ENCODE assay signal across 18 cellular contexts in genomic region chr2:28119631-28120030, GRCh38.
"Had no signal": no experiment of that assay in that cellular context is flagged by ENCODE, and none has a peak within 500 bp of the region (broad histone marks: within the 10 kb centered on the region; RNA-seq: fewer than 3 reads in every experiment).

No MANE protein-coding gene starts in this region.

- H3K9me3 ChIP-seq: esophagus muscularis mucosa, heart right ventricle, left lung, lower lobe of right lung, mucosa of descending colon had no signal

- H3K4me1 Mint-ChIP-seq: mesothelial cell of epicardium had no signal

- H3K36me3 ChIP-seq: esophagus muscularis mucosa, heart right ventricle, left lung, lower lobe of right lung had no signal

- DNase-seq: cerebellar nuclear complex; dermis blood vessel endothelial cell; dorsolateral prefrontal cortex; effector CD4-positive, alpha-beta T cell; effector memory CD4-positive, alpha-beta T cell; foreskin keratinocyte; glutamatergic neuron; head of caudate nucleus; heart right ventricle; hippocampal formation; left cardiac atrium; left lung; lower lobe of right lung; mesenchymal stem cell; mucosa of descending colon had no signal

- H3K4me1 ChIP-seq: foreskin keratinocyte, lower lobe of right lung had no signal

- H3K27ac ChIP-seq: coronary artery, dorsolateral prefrontal cortex, esophagus muscularis mucosa, foreskin keratinocyte, heart right ventricle, left lung, lower lobe of right lung had no signal

- H3K4me3 Mint-ChIP-seq: mesothelial cell of epicardium had no signal

- H3K27ac Mint-ChIP-seq: mesothelial cell of epicardium had no signal

- H3K27me3 ChIP-seq: dorsolateral prefrontal cortex, esophagus muscularis mucosa, foreskin keratinocyte, heart right ventricle, left lung had no signal

- ATAC-seq: foreskin keratinocyte, heart right ventricle, left cardiac atrium, left lung, lower lobe of right lung, mucosa of descending colon had no signal

- H3K4me3 ChIP-seq: coronary artery, dorsolateral prefrontal cortex, esophagus muscularis mucosa, heart right ventricle, left lung, lower lobe of right lung, mucosa of descending colon had no signal
